Comparison of ENCODE assay signal across 30 cellular contexts in genomic region chr11:79371724-79372123, GRCh38.
"Had no signal": no experiment of that assay in that cellular context is flagged by ENCODE, and none has a peak within 500 bp of the region (broad histone marks: within the 10 kb centered on the region; RNA-seq: fewer than 3 reads in every experiment).

No MANE protein-coding gene starts in this region.

- H3K36me3 ChIP-seq: left lung, lower lobe of right lung, neural progenitor cell, neutrophil, right atrium auricular region, right lobe of liver, tibial nerve, uterus had no signal

- H3K27me3 ChIP-seq: left lung, neural progenitor cell, right atrium auricular region, right lobe of liver, tibial nerve, uterus had no signal

- H3K4me1 ChIP-seq: left lung, lower lobe of right lung, right atrium auricular region, right lobe of liver, tibial nerve, uterus had no signal

- H3K4me3 ChIP-seq: left lung, lower lobe of right lung, neural progenitor cell, right atrium auricular region, right lobe of liver, smooth muscle cell, tibial nerve, uterus had no signal

- H3K27ac Mint-ChIP-seq: immature natural killer cell; mesothelial cell of epicardium; natural killer cell; nephron progenitor cell; neural progenitor cell; progenitor cell of endocrine pancreas; stimulated activated memory B cell treated with anti-CD40 and anti-IgM and Interleukin-4, amounts not matched to agents 10 μg/mL and 1 μg/mL and 100 μg/mL, for 72 hours; type B pancreatic cell had no signal

- H3K9me3 ChIP-seq: left lung, lower lobe of right lung, neutrophil, right lobe of liver, tibial nerve, uterus had no signal

- H3K27me3 Mint-ChIP-seq: progenitor cell of endocrine pancreas, type B pancreatic cell had no signal

- H3K9ac ChIP-seq: neural progenitor cell had no signal

- H3K4me1 Mint-ChIP-seq: immature natural killer cell; naive B cell; natural killer cell; stimulated activated memory B cell treated with anti-CD40 and anti-IgM and Interleukin-4, amounts not matched to agents 10 μg/mL and 1 μg/mL and 100 μg/mL, for 72 hours; stimulated activated naive CD8-positive, alpha-beta T cell treated with anti-CD3 and anti-CD28 coated beads, Interleukin-15, amount 100 ng/mL, for 72 hours had no signal

- DNase-seq: hippocampal formation; immature natural killer cell; kidney; left colon; left lung; lower lobe of right lung; mesenchymal stem cell; naive B cell; natural killer cell; nephron progenitor cell; occipital lobe; right lobe of liver; stimulated activated CD4-positive, alpha-beta T cell treated with anti-CD3 and anti-CD28 coated beads, Interleukin-1b, Interleukin-23, amount 100 ng/mL, for 48 hours; stimulated activated CD4-positive, alpha-beta T cell treated with anti-CD3 and anti-CD28 coated beads, Interleukin-2, amount 100 ng/mL, for 48 hours; stimulated activated CD4-positive, alpha-beta T cell treated with anti-CD3 and anti-CD28 coated beads, Interleukin-4, amount 100 ng/mL, for 4 hours; stimulated activated CD8-positive, alpha-beta memory T cell treated with anti-CD3 and anti-CD28 coated beads, Interleukin-4, amount 100 ng/mL, for 48 hours; stimulated activated naive CD4-positive, alpha-beta T cell treated with Interleukin-2 at 50 U/mL for 16 hours; stimulated activated naive CD8-positive, alpha-beta T cell treated with anti-CD3 and anti-CD28 coated beads, Interleukin-15, amount 100 ng/mL, for 72 hours; substantia nigra; uterus had no signal

- H3K36me3 Mint-ChIP-seq: immature natural killer cell; naive B cell; natural killer cell; stimulated activated memory B cell treated with anti-CD40 and anti-IgM and Interleukin-4, amounts not matched to agents 10 μg/mL and 1 μg/mL and 100 μg/mL, for 72 hours had no signal

- H3K27ac ChIP-seq: left lung, lower lobe of right lung, neural progenitor cell, neutrophil, right atrium auricular region, right lobe of liver, tibial nerve, uterus had no signal

- ATAC-seq: left colon; left lung; lower lobe of right lung; natural killer cell; right lobe of liver; stimulated activated memory B cell treated with anti-CD40 and anti-IgM and Interleukin-4, amounts not matched to agents 10 μg/mL and 1 μg/mL and 100 μg/mL, for 72 hours; stimulated activated naive CD8-positive, alpha-beta T cell treated with anti-CD3 and anti-CD28 coated beads, Interleukin-15, amount 100 ng/mL, for 72 hours had no signal

- H3K9me3 Mint-ChIP-seq: stimulated activated naive CD8-positive, alpha-beta T cell treated with anti-CD3 and anti-CD28 coated beads, Interleukin-15, amount 100 ng/mL, for 72 hours; type B pancreatic cell had no signal

- H3K4me2 ChIP-seq: neural progenitor cell, smooth muscle cell had no signal

- H3K4me3 Mint-ChIP-seq: immature natural killer cell; mesothelial cell of epicardium; naive B cell; natural killer cell; nephron progenitor cell; neural progenitor cell; stimulated activated memory B cell treated with anti-CD40 and anti-IgM and Interleukin-4, amounts not matched to agents 10 μg/mL and 1 μg/mL and 100 μg/mL, for 72 hours; stimulated activated naive CD8-positive, alpha-beta T cell treated with anti-CD3 and anti-CD28 coated beads, Interleukin-15, amount 100 ng/mL, for 72 hours; type B pancreatic cell had no signal

- FAIRE-seq: islet of Langerhans, kidney had no signal
